Comparison of ENCODE assay signal across 12 cellular contexts in the genomic region with DNA sequence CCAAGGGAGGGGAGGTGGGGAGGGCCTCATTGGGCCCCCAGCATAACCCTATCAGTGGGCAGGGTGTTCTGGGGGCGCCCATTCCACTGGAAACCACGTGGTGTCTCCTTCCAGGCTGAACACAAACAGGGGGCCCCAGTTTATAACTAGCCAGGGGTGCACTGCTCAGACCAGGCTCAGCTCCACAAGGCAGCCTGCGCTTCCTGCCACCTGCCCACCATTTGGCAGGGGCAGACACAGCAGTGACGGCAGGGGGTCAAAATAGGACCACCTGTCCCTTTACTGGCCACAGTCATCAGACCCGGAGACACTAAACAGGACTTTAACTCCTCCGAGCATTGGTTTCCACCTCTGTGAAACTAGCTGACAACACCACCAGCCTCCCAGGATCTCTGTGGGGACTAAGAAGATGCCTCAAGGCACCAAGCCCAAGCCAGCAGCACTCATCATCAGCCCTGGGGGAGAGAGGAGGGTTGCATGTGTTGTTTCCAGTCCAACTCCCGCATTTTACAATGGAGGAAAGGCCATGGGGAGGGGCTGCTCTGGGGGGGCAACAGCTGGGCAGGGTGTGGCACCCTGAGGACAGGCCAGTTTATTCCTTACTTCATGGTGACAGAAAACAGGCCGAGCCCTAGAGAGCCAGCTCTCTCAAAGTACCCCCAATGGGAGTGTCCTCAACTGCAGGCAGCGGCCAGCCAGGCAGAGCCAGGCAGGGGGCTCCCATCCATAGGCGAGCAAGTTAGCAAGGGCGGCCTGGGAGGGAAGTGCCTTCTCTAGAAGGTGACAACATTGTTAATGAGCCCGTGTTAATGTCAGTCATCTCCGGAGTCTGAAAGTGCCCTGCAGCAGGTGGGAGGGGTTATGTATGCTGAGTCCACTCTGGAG.
A peak's percentile ranks its signal among the peaks of the same experiment; 100 is the strongest.
DNase-seq lines count a peak whose midpoint lies in the region; ATAC-seq, FAIRE-seq and TF ChIP-seq lines count a peak whose summit lies in the region.
"Had no signal": no experiment of that assay in that cellular context is flagged by ENCODE, and none has a peak within 500 bp of the region (broad histone marks: within the 10 kb centered on the region; RNA-seq: fewer than 3 reads in every experiment).

No MANE protein-coding gene starts in this region.

- H3K56ac ChIP-seq in H1 (replicated peaks; ENCODE audit: insufficient read length, low read depth, low read length), result no peak overlapping the region

- H3K79me2 ChIP-seq in H1 (ENCODE audit: control insufficient read depth in 1 of 2, insufficient read depth in 2 of 2, low read length in 2 of 2), result no peaks in the 10 kb centered on the region

- H2AFZ ChIP-seq in H1 (ENCODE audit: low read length), result no peak overlapping the region

- H3K4me3 ChIP-seq in H1 (ENCODE audit: extremely low read depth in 1 of 4, insufficient read depth in 2 of 4, low read depth in 3 of 4, low read length in 4 of 4) (no peak overlapping the region), uterus (no peak overlapping the region)

- H3K23ac ChIP-seq in H1 (ENCODE audit: insufficient read length), result no peak overlapping the region

- intact Hi-C loops in uterus (cut with DNase I; ENCODE audit: low total_unique reads), result no loop called here

- no peak for TF ChIP-seq RAD21 in H1 (IDR thresholded peaks at IDR 0.05 in 1 of 2, conservative IDR thresholded peaks at IDR 0.05 in 1 of 2; ENCODE audit: low read depth in 2 of 2, low read length in 2 of 2)

- POLR2A ChIA-PET in H1 (lab: Charles Lee; ENCODE audit: partially characterized antibody), result interaction anchor here (1.1 kb wide), 1 partner anchor 11 kb away, joined by 3 read pairs; no protein-coding TSS in a partner anchor

- peaks cover 26 to 36% (median 30%) of the 10 kb centered on the region in 3 donors for H3K4me1 Mint-ChIP-seq in naive B cell

- no peak overlapping the region for H2BK5ac ChIP-seq in H1 (ENCODE audit: low read depth, low read length)

- ATAC-seq in naive B cell (ENCODE audit: low read depth in 2 of 2) (no peak), left lobe of liver (no peak)
- ATAC-seq: activated CD8-positive, alpha-beta T cell treated with anti-CD3 and anti-CD28 coated beads for 36 hours had no signal

- CTCF ChIA-PET in H1 (lab: Charles Lee; ENCODE audit: partially characterized antibody), result interaction anchor here (1.2 to 3.5 kb wide), 4 partner anchors 10 to 305 kb away, joined by 3 to 27 read pairs (median 3); no protein-coding TSS in a partner anchor

- no peak overlapping the region for H2AK5ac ChIP-seq in H1 (ENCODE audit: low read depth, low read length)

- H3K36me3 ChIP-seq in H1 (ENCODE audit: control insufficient read depth in 2 of 4, insufficient read depth in 4 of 4, low read length in 3 of 4) (no peaks in the 10 kb centered on the region), uterus (no peaks in the 10 kb centered on the region)

- H3K27ac ChIP-seq in H1 (ENCODE audit: low read depth, low read length), result no peak overlapping the region
- H3K27ac ChIP-seq in uterus, result peak overlapping the region; percentile 80 to 83

- no peaks in the 10 kb centered on the region; the same call in none of the 2 replicates for H3K79me1 ChIP-seq in H1 (ENCODE audit: low read depth, low read length)

- no peak overlapping the region for H3K14ac ChIP-seq in H1 (ENCODE audit: insufficient read length)

- TF ChIP-seq CTCF in H1 (IDR thresholded peaks at IDR 0.05; ENCODE audit: control extremely low read depth in 1 of 3, insufficient read depth in 1 of 3, low read depth in 1 of 3, low read length in 3 of 3) (no peak), uterus (IDR thresholded peaks at IDR 0.05) (no peak)

- H3K4me1 ChIP-seq in H1 (replicated peaks in 1 of 4; ENCODE audit: control insufficient read depth in 3 of 4, insufficient read depth in 4 of 4, low read length in 3 of 4), result peaks cover 0 to 26% (median 12%) of the 10 kb centered on the region in 4 experiments; a peak in 6 of 7 replicates
- peaks cover 10 to 14% of the 10 kb centered on the region in 2 donors for H3K4me1 ChIP-seq in uterus

- no peak overlapping the region for H2BK15ac ChIP-seq in H1 (ENCODE audit: low read length)

- no peak overlapping the region for H2BK20ac ChIP-seq in H1 (ENCODE audit: low read length)

- no peak overlapping the region for H4K91ac ChIP-seq in H1 (replicated peaks; ENCODE audit: insufficient read length, low read length)

- H4K8ac ChIP-seq in H1 (ENCODE audit: extremely low read depth, insufficient read depth, low read length), result peak overlapping the region; percentile 9; the same call in 1 of the 2 replicates

- no peak overlapping the region for H3K9ac ChIP-seq in H1 (replicated peaks in 1 of 4; ENCODE audit: extremely low read depth in 1 of 4, low read depth in 3 of 4, low read length in 3 of 4)

- H3K27me3 Mint-ChIP-seq in naive B cell, result no peaks in the 10 kb centered on the region
- H3K27me3 Mint-ChIP-seq: activated CD8-positive, alpha-beta T cell treated with anti-CD3 and anti-CD28 coated beads for 36 hours had no signal

- H3K9me3 Mint-ChIP-seq in naive B cell, result peaks cover 0 to 2% (median 0%) of the 10 kb centered on the region in 7 donors
- H3K9me3 Mint-ChIP-seq: activated CD8-positive, alpha-beta T cell treated with anti-CD3 and anti-CD28 coated beads for 36 hours had no signal

- peaks cover 0 to 6% of the 10 kb centered on the region in 2 experiments for H4K20me1 ChIP-seq in H1 (replicated peaks in 1 of 2; ENCODE audit: control insufficient read depth in 1 of 2, insufficient read depth in 2 of 2, low read length in 2 of 2)

- WGBS in H1 (ENCODE audit: extremely low coverage in 1 of 2, insufficient coverage in 1 of 2, insufficient read length in 1 of 2, insufficient replicate concordance in 2 of 2, low coverage in 1 of 2, low lambda C conversion rate in 2 of 2, missing lambda C conversion rate in 1 of 2), 2 experiments, result 79% methylated on average over 13 of the region's 13 CpGs; no CpG with 5 or more reads in 1 of the 2 experiments

- no peak overlapping the region for H2BK120ac ChIP-seq in H1 (replicated peaks; ENCODE audit: low read depth, low read length)

- no peak overlapping the region for H3K4me2 ChIP-seq in H1 (ENCODE audit: insufficient read depth in 1 of 2, low read depth in 2 of 2, low read length in 2 of 2)

- no peak overlapping the region for H4K5ac ChIP-seq in H1 (ENCODE audit: insufficient read length, low read depth, low read length)

- H3K27me3 ChIP-seq in H1 (replicated peaks in 1 of 4; ENCODE audit: control insufficient read depth in 3 of 4, extremely low read depth in 1 of 4, insufficient read depth in 3 of 4, low read length in 3 of 4) (no peaks in the 10 kb centered on the region), uterus (no peaks in the 10 kb centered on the region)

- no peak for TF ChIP-seq EP300 in H1 (IDR thresholded peaks at IDR 0.05; ENCODE audit: borderline replicate concordance in 1 of 2, low read depth in 2 of 2, low read length in 2 of 2)

- no peaks in the 10 kb centered on the region for H3K9me3 ChIP-seq in H1 (ENCODE audit: insufficient read depth in 2 of 2, low read depth in 1 of 2, low read length in 1 of 2)
- H3K9me3 ChIP-seq in uterus, result no peaks in the 10 kb centered on the region

- H3K23me2 ChIP-seq in H1 (ENCODE audit: low read depth, low read length), result no peaks in the 10 kb centered on the region

- peak overlapping the region in 2 of 8 donors; percentile 9 to 48 for H3K4me3 Mint-ChIP-seq in naive B cell
- H3K4me3 Mint-ChIP-seq: activated CD8-positive, alpha-beta T cell treated with anti-CD3 and anti-CD28 coated beads for 36 hours had no signal

- no peak overlapping the region for H3K4ac ChIP-seq in H1 (replicated peaks; ENCODE audit: insufficient read length, low read depth, low read length)

- no peak overlapping the region for H2BK12ac ChIP-seq in H1 (ENCODE audit: low read depth, low read length)

- no peak for TF ChIP-seq POLR2A in H1 (IDR thresholded peaks at IDR 0.05; ENCODE audit: control extremely low read depth in 1 of 2, low read depth in 2 of 2, low read length in 2 of 2)
- no peak for TF ChIP-seq POLR2A in uterus (IDR thresholded peaks at IDR 0.05)
- no peak for TF ChIP-seq POLR2A in erythroblast (IDR thresholded peaks at IDR 0.05; ENCODE audit: low read length)

- no peak overlapping the region; the same call in 1 of the 2 replicates for H3K18ac ChIP-seq in H1 (ENCODE audit: extremely low read depth, low read length)

- H3K27ac Mint-ChIP-seq in naive B cell, result peak overlapping the region in 4 of 6 donors; percentile 24 to 88 (median 80)
- H3K27ac Mint-ChIP-seq: activated CD8-positive, alpha-beta T cell treated with anti-CD3 and anti-CD28 coated beads for 36 hours had no signal

- peaks cover 1 to 10% of the 10 kb centered on the region in 2 donors for H3K36me3 Mint-ChIP-seq in naive B cell

- FAIRE-seq in H1 (lab: Jason Lieb, UNC), result no peak
- FAIRE-seq: bronchial epithelial cell had no signal

- DNase-seq in NCI-H1092 treated with DMSO at 0.1 percent for 48 hours (lab: John Stamatoyannopoulos, UW), result peak; percentile 21
- no peak for DNase-seq in NCI-H1092 (lab: John Stamatoyannopoulos, UW)
- DNase-seq in H1 (ENCODE audit: low read depth in 1 of 2, low spot score in 2 of 2), result no peak
- no peak for DNase-seq in naive B cell
- DNase-seq in uterus, result no peak
- no peak for DNase-seq in GOT3 (lab: John Stamatoyannopoulos, UW)
- DNase-seq in left lobe of liver (ENCODE audit: low spot score), result no peak
- no peak for DNase-seq in erythroblast (lab: John Stamatoyannopoulos, UW)
- DNase-seq: 8988T; activated CD8-positive, alpha-beta T cell treated with anti-CD3 and anti-CD28 coated beads for 36 hours; hypothalamus had no signal

TF ChIP-seq in H1, 55 proteins besides CTCF, POLR2A, EP300 and RAD21 (continues in another document):
- TF ChIP-seq SUZ12 (IDR thresholded peaks at IDR 0.05; ENCODE audit: low read length) (no peak), TAF7 (optimal IDR thresholded peaks at IDR 0.05; ENCODE audit: borderline replicate concordance, low read depth, low read length) (no peak), JUND (IDR thresholded peaks at IDR 0.05; ENCODE audit: low read length) (no peak), BCL11A (IDR thresholded peaks at IDR 0.05; ENCODE audit: low read depth in 2 of 2, low read length in 2 of 2) (no peak), SP4 (IDR thresholded peaks at IDR 0.05; ENCODE audit: low read length) (no peak), POLR2AphosphoS5 (IDR thresholded peaks at IDR 0.05; ENCODE audit: low read depth, low read length) (no peak), BRCA1 (IDR thresholded peaks at IDR 0.05; ENCODE audit: low read depth, low read length) (no peak), TBP (IDR thresholded peaks at IDR 0.05; ENCODE audit: low read depth, low read length) (no peak), SAP30 (IDR thresholded peaks at IDR 0.05; ENCODE audit: insufficient read depth, insufficient replicate concordance, low read length) (no peak), SP2 (IDR thresholded peaks at IDR 0.05; ENCODE audit: low read length) (no peak), ASH2L (IDR thresholded peaks at IDR 0.05; ENCODE audit: low read length) (no peak), SRF (IDR thresholded peaks at IDR 0.05; ENCODE audit: low read depth, low read length) (no peak), TEAD4 (IDR thresholded peaks at IDR 0.05; ENCODE audit: low read depth, low read length) (no peak)
